ENCODE assay signal across 18 cellular contexts in genomic region chr18:76064998-76065397, GRCh38.
DNase-seq lines count a peak whose midpoint lies in the region; ATAC-seq and TF ChIP-seq lines count a peak whose summit lies in the region.
"Had no signal": no experiment of that assay in that cellular context is flagged by ENCODE, and none has a peak within 500 bp of the region (broad histone marks: within the 10 kb centered on the region; RNA-seq: fewer than 3 reads in every experiment).

No MANE protein-coding gene starts in this region.

- no peaks in the 10 kb centered on the region for H3K27me3 Mint-ChIP-seq in stimulated activated naive B cell treated with anti-CD40 and anti-IgM and Interleukin-4, amounts not matched to agents 10 μg/mL and 1 μg/mL and 100 μg/mL, for 72 hours
- H3K27me3 Mint-ChIP-seq: activated B cell treated with CpG ODN at 0.5 μM for 24 hours, B cell had no signal

- POLR2A ChIA-PET in HEK293T (lab: Yijun Ruan, JAX) = no interaction called here

- no peak overlapping the region for H3K4me3 Mint-ChIP-seq in stimulated activated naive B cell treated with anti-CD40 and anti-IgM and Interleukin-4, amounts not matched to agents 10 μg/mL and 1 μg/mL and 100 μg/mL, for 72 hours
- H3K4me3 Mint-ChIP-seq: activated B cell treated with CpG ODN at 0.5 μM for 24 hours; activated naive CD8-positive, alpha-beta T cell treated with anti-CD3 and anti-CD28 coated beads, Interleukin-2, amount 10 ng/mL, durations not matched to agents 7 days and 5 days; B cell; stimulated activated effector memory CD8-positive, alpha-beta T cell treated with anti-CD3 and anti-CD28 coated beads, Interleukin-12 subunit alpha, Interleukin-12 subunit beta, amount 100 ng/mL, for 72 hours; T-helper 17 cell had no signal

- no peak overlapping the region for H3K27ac Mint-ChIP-seq in stimulated activated naive B cell treated with anti-CD40 and anti-IgM and Interleukin-4, amounts not matched to agents 10 μg/mL and 1 μg/mL and 100 μg/mL, for 72 hours
- H3K27ac Mint-ChIP-seq: activated B cell treated with CpG ODN at 0.5 μM for 24 hours; activated naive CD8-positive, alpha-beta T cell treated with anti-CD3 and anti-CD28 coated beads, Interleukin-2, amount 10 ng/mL, durations not matched to agents 7 days and 5 days; B cell; stimulated activated effector memory CD8-positive, alpha-beta T cell treated with anti-CD3 and anti-CD28 coated beads, Interleukin-12 subunit alpha, Interleukin-12 subunit beta, amount 100 ng/mL, for 72 hours; T-helper 17 cell had no signal

- no peaks in the 10 kb centered on the region for H3K36me3 Mint-ChIP-seq in stimulated activated naive B cell treated with anti-CD40 and anti-IgM and Interleukin-4, amounts not matched to agents 10 μg/mL and 1 μg/mL and 100 μg/mL, for 72 hours
- H3K36me3 Mint-ChIP-seq: activated naive CD8-positive, alpha-beta T cell treated with anti-CD3 and anti-CD28 coated beads, Interleukin-2, amount 10 ng/mL, durations not matched to agents 7 days and 5 days; stimulated activated effector memory CD8-positive, alpha-beta T cell treated with anti-CD3 and anti-CD28 coated beads, Interleukin-12 subunit alpha, Interleukin-12 subunit beta, amount 100 ng/mL, for 72 hours had no signal

- H3K9me3 Mint-ChIP-seq in stimulated activated naive B cell treated with anti-CD40 and anti-IgM and Interleukin-4, amounts not matched to agents 10 μg/mL and 1 μg/mL and 100 μg/mL, for 72 hours = peaks cover 3 to 6% of the 10 kb centered on the region in 2 donors
- H3K9me3 Mint-ChIP-seq: activated naive CD8-positive, alpha-beta T cell treated with anti-CD3 and anti-CD28 coated beads, Interleukin-2, amount 10 ng/mL, durations not matched to agents 7 days and 5 days had no signal

- DNase-seq in Daoy (ENCODE audit: low read depth) (peak; percentile 55), HEK293T (ENCODE audit: extremely low spot score) (peak; percentile 6), SW480 (ENCODE audit: low spot score) (peak; percentile 29), islet precursor cell (peak; percentile 86), NCI-H2107 treated with DMSO at 0.1 percent for 48 hours (lab: John Stamatoyannopoulos, UW; ENCODE audit: unreplicated experiment) (no peak), HCEC 1CT (no peak)
- no peak for DNase-seq in stimulated activated naive B cell treated with anti-CD40 and anti-IgM and Interleukin-4, amounts not matched to agents 10 μg/mL and 1 μg/mL and 100 μg/mL, for 72 hours
- DNase-seq in stimulated activated CD4-positive, alpha-beta T cell treated with anti-CD3 and anti-CD28 coated beads, Interleukin-15, amount 100 ng/mL, for 24 hours = no peak
- DNase-seq: activated B cell treated with CpG ODN at 0.5 μM for 24 hours; activated naive CD8-positive, alpha-beta T cell treated with anti-CD3 and anti-CD28 coated beads, Interleukin-2, amount 10 ng/mL, durations not matched to agents 7 days and 5 days; dermis blood vessel endothelial cell; GF-D8; mesenchymal stem cell; NCI-H187 treated with DMSO at 0.1 percent for 48 hours; T-helper 17 cell had no signal

- H3K4me1 Mint-ChIP-seq in stimulated activated naive B cell treated with anti-CD40 and anti-IgM and Interleukin-4, amounts not matched to agents 10 μg/mL and 1 μg/mL and 100 μg/mL, for 72 hours = no peaks in the 10 kb centered on the region
- H3K4me1 Mint-ChIP-seq: activated B cell treated with CpG ODN at 0.5 μM for 24 hours; activated naive CD8-positive, alpha-beta T cell treated with anti-CD3 and anti-CD28 coated beads, Interleukin-2, amount 10 ng/mL, durations not matched to agents 7 days and 5 days; B cell; stimulated activated effector memory CD8-positive, alpha-beta T cell treated with anti-CD3 and anti-CD28 coated beads, Interleukin-12 subunit alpha, Interleukin-12 subunit beta, amount 100 ng/mL, for 72 hours; T-helper 17 cell had no signal

- ATAC-seq in stimulated activated naive B cell treated with anti-CD40 and anti-IgM and Interleukin-4, amounts not matched to agents 10 μg/mL and 1 μg/mL and 100 μg/mL, for 72 hours (replicated peaks) = no peak
- ATAC-seq: Right ventricle myocardium inferior; stimulated activated effector memory CD8-positive, alpha-beta T cell treated with anti-CD3 and anti-CD28 coated beads, Interleukin-12 subunit alpha, Interleukin-12 subunit beta, amount 100 ng/mL, for 72 hours; T-helper 17 cell had no signal

- CTCF ChIA-PET in HEK293T (lab: Yijun Ruan, JAX) = no interaction called here

TF ChIP-seq in HEK293T, 16 proteins besides CTCF, POLR2A, EP300 and RAD21:
- TF ChIP-seq FOXK2 (IDR thresholded peaks at IDR 0.05) = no peak
- no peak for TF ChIP-seq ARNT (IDR thresholded peaks at IDR 0.05)
- no peak for TF ChIP-seq PKNOX1 (IDR thresholded peaks at IDR 0.05)
- TF ChIP-seq LEF1 (IDR thresholded peaks at IDR 0.05; ENCODE audit: borderline replicate concordance) = no peak
- no peak for TF ChIP-seq ZNF384 (IDR thresholded peaks at IDR 0.05)
- TF ChIP-seq TARDBP (IDR thresholded peaks at IDR 0.05) = no peak
- no peak for TF ChIP-seq SP1 (IDR thresholded peaks at IDR 0.05)
- no peak for TF ChIP-seq FOXM1 (IDR thresholded peaks at IDR 0.05; ENCODE audit: borderline replicate concordance)
- TF ChIP-seq ELF4 (IDR thresholded peaks at IDR 0.05) = no peak
- no peak for TF ChIP-seq SUZ12 (IDR thresholded peaks at IDR 0.05)
- no peak for TF ChIP-seq L3MBTL2 (conservative IDR thresholded peaks at IDR 0.05)
- TF ChIP-seq NFRKB (IDR thresholded peaks at IDR 0.05) = no peak
- TF ChIP-seq BHLHE40 (IDR thresholded peaks at IDR 0.05; ENCODE audit: borderline replicate concordance) = no peak
- TF ChIP-seq CTBP1 (IDR thresholded peaks at IDR 0.05; ENCODE audit: borderline replicate concordance) = no peak
- no peak for TF ChIP-seq HDGF (IDR thresholded peaks at IDR 0.05; ENCODE audit: borderline replicate concordance)
- TF ChIP-seq FOXA1 (IDR thresholded peaks at IDR 0.05) = no peak

Comparison
In these comparisons a context has a peak if more than half of its experiments do, and no peak if none do; other contexts are left out.
1. DNase-seq: peak in Daoy (single experiment), HEK293T (single experiment), SW480 (single experiment) and islet precursor cell (single experiment); none in NCI-H2107 treated with DMSO at 0.1 percent for 48 hours (single experiment), stimulated activated naive B cell treated with anti-CD40 and anti-IgM and Interleukin-4, amounts not matched to agents 10 μg/mL and 1 μg/mL and 100 μg/mL, for 72 hours (single experiment), HCEC 1CT (single experiment) and stimulated activated CD4-positive, alpha-beta T cell treated with anti-CD3 and anti-CD28 coated beads, Interleukin-15, amount 100 ng/mL, for 24 hours (single experiment).